9 cellular contexts compared by ENCODE assay signal in genomic region chr5:65190328-65191053, GRCh38.
DNase-seq lines count a peak whose midpoint lies in the region; ATAC-seq and TF ChIP-seq lines count a peak whose summit lies in the region.
"Had no signal": no experiment of that assay in that cellular context is flagged by ENCODE, and none has a peak within 500 bp of the region (broad histone marks: within the 10 kb centered on the region; RNA-seq: fewer than 3 reads in every experiment).

No MANE protein-coding gene starts in this region.

- peak; percentile 91 for ATAC-seq in GM18868 (IDR thresholded peaks at IDR 0.05; ENCODE audit: unreplicated experiment)
- ATAC-seq in HG02759 (IDR thresholded peaks at IDR 0.05; ENCODE audit: unreplicated experiment): peak; percentile 76
- peak; percentile 91 to 93 for ATAC-seq in activated T-cell treated with anti-CD3 and anti-CD28 coated beads, Interleukin-2, amount 50 U/mL, for 72 hours (replicated peaks in 1 of 2)

- peak; percentile 21 to 34 for DNase-seq in activated T-cell treated with anti-CD3 and anti-CD28 coated beads, Interleukin-2, amount 50 U/mL, for 72 hours
- no peak for DNase-seq in osteocyte (ENCODE audit: extremely low spot score, unreplicated experiment)
- DNase-seq in SIG-M5 treated with dmso at 0.1 percent for 504 hours (lab: John Stamatoyannopoulos, UW; ENCODE audit: unreplicated experiment): no peak
- no peak for DNase-seq in esophagus muscularis mucosa (ENCODE audit: extremely low spot score)
- DNase-seq in stimulated activated CD8-positive, alpha-beta memory T cell treated with anti-CD3 and anti-CD28 coated beads, Interleukin-4, amount 100 ng/mL, for 48 hours: no peak
- no peak for DNase-seq in SIG-M5 (lab: John Stamatoyannopoulos, UW)

- intact Hi-C loops in esophagus muscularis mucosa (cut with DNase I): no loop called here

- no peaks in the 10 kb centered on the region for H3K9me3 ChIP-seq in esophagus muscularis mucosa

- H3K27ac Mint-ChIP-seq in activated T-cell treated with anti-CD3 and anti-CD28 coated beads, Interleukin-2, amount 50 U/mL, for 72 hours: peak overlapping the region; percentile 26
- peak overlapping the region; percentile 83 for H3K27ac Mint-ChIP-seq in osteocyte (ENCODE audit: unreplicated experiment)

- 78% methylated on average over 3 of the region's 3 CpGs for WGBS in esophagus muscularis mucosa

- peaks cover 0 to 2% of the 10 kb centered on the region in 2 donors for H3K36me3 Mint-ChIP-seq in activated T-cell treated with anti-CD3 and anti-CD28 coated beads, Interleukin-2, amount 50 U/mL, for 72 hours (ENCODE audit: insufficient read depth in 2 of 2)
- H3K36me3 Mint-ChIP-seq in osteocyte (ENCODE audit: unreplicated experiment): no peaks in the 10 kb centered on the region

- H3K9me3 Mint-ChIP-seq in activated T-cell treated with anti-CD3 and anti-CD28 coated beads, Interleukin-2, amount 50 U/mL, for 72 hours: no peaks in the 10 kb centered on the region
- H3K9me3 Mint-ChIP-seq in osteocyte (ENCODE audit: unreplicated experiment): no peaks in the 10 kb centered on the region

- no peaks in the 10 kb centered on the region for H3K4me1 ChIP-seq in esophagus muscularis mucosa
- H3K4me1 ChIP-seq: parathyroid adenoma had no signal

- H3K27me3 Mint-ChIP-seq in activated T-cell treated with anti-CD3 and anti-CD28 coated beads, Interleukin-2, amount 50 U/mL, for 72 hours (ENCODE audit: low read depth): peaks cover 14% of the 10 kb centered on the region
- H3K27me3 Mint-ChIP-seq in osteocyte (ENCODE audit: unreplicated experiment): no peaks in the 10 kb centered on the region

- no peaks in the 10 kb centered on the region for H3K36me3 ChIP-seq in esophagus muscularis mucosa

- TF ChIP-seq EP300 in esophagus muscularis mucosa (IDR thresholded peaks at IDR 0.05): no peak

- H3K4me1 Mint-ChIP-seq in activated T-cell treated with anti-CD3 and anti-CD28 coated beads, Interleukin-2, amount 50 U/mL, for 72 hours (ENCODE audit: low read depth): peaks cover 20% of the 10 kb centered on the region
- peaks cover 40% of the 10 kb centered on the region for H3K4me1 Mint-ChIP-seq in osteocyte (ENCODE audit: unreplicated experiment)

- no peak for TF ChIP-seq POLR2A in esophagus muscularis mucosa (IDR thresholded peaks at IDR 0.05; ENCODE audit: low read depth)

- no peaks in the 10 kb centered on the region for H3K27me3 ChIP-seq in esophagus muscularis mucosa

- H3K27ac ChIP-seq in esophagus muscularis mucosa (replicated peaks in 1 of 4): peak overlapping the region in 1 of 4 donors; percentile 2
- H3K27ac ChIP-seq: parathyroid adenoma had no signal

- H3K4me3 Mint-ChIP-seq in activated T-cell treated with anti-CD3 and anti-CD28 coated beads, Interleukin-2, amount 50 U/mL, for 72 hours: peak overlapping the region; percentile 3 to 8
- H3K4me3 Mint-ChIP-seq in osteocyte (ENCODE audit: unreplicated experiment): no peak overlapping the region

- H3K4me3 ChIP-seq in esophagus muscularis mucosa: no peak overlapping the region

- no peak for TF ChIP-seq CTCF in osteocyte (IDR thresholded peaks at IDR 0.05)
- TF ChIP-seq CTCF in esophagus muscularis mucosa (IDR thresholded peaks at IDR 0.05): no peak

Comparison
In these comparisons a context has a peak if more than half of its experiments do, and no peak if none do; other contexts are left out.
1. DNase-seq: peak in activated T-cell treated with anti-CD3 and anti-CD28 coated beads, Interleukin-2, amount 50 U/mL, for 72 hours (2 of 2); none in osteocyte (single experiment), SIG-M5 treated with dmso at 0.1 percent for 504 hours (single experiment), esophagus muscularis mucosa (single experiment), stimulated activated CD8-positive, alpha-beta memory T cell treated with anti-CD3 and anti-CD28 coated beads, Interleukin-4, amount 100 ng/mL, for 48 hours (single experiment) and SIG-M5 (single experiment).
2. Peak in every context shown above with its lines, with median percentiles within 50 percentile points of each other: ATAC-seq.